1 cellular context compared by ENCODE assay signal in the genomic region with DNA sequence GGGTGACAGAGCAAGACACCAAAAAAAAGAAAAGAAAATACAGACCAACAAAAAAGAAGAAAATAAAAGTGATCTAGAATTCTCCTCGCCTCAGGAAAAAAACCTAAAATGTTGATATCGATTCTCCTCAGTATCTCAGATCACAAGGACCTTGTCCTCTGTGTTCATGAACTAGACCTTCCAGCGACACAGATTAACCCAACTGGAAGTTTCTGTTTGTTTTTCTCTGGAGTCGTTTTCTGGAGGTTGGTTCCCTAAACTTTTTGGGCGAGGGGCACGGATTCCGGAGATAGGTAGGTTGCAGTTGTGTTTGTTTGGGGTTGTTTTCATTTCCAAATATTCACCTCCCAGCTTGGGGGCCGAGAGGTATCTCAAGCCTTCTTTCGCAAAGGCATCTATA.
TF ChIP-seq lines count a peak whose summit lies in the region.

No MANE protein-coding gene starts in this region.

TF ChIP-seq in H1, 55 proteins besides CTCF, POLR2A, EP300 and RAD21:
- TF ChIP-seq TEAD4 (IDR thresholded peaks at IDR 0.05; ENCODE audit: low read depth, low read length) (no peak), RNF2 (IDR thresholded peaks at IDR 0.05; ENCODE audit: borderline replicate concordance, low read depth, low read length, missing control alignments, poor library complexity, severe bottlenecking) (no peak), PHF8 (conservative IDR thresholded peaks at IDR 0.05; ENCODE audit: low read depth, low read length) (no peak), NRF1 (IDR thresholded peaks at IDR 0.05; ENCODE audit: low read depth, low read length) (no peak), CREB1 (IDR thresholded peaks at IDR 0.05) (no peak), MAFK (IDR thresholded peaks at IDR 0.05; ENCODE audit: low read depth, low read length) (no peak), SIN3A (conservative IDR thresholded peaks at IDR 0.05 in 1 of 2, IDR thresholded peaks at IDR 0.05 in 1 of 2; ENCODE audit: low read depth in 1 of 2, low read length in 2 of 2) (no peak), CHD1 (IDR thresholded peaks at IDR 0.05; ENCODE audit: low read depth, low read length) (no peak), CBX5 (IDR thresholded peaks at IDR 0.05; ENCODE audit: low read depth, low read length) (no peak), GTF2F1 (IDR thresholded peaks at IDR 0.05; ENCODE audit: borderline replicate concordance, low read depth, low read length) (no peak), ASH2L (IDR thresholded peaks at IDR 0.05; ENCODE audit: low read length) (no peak), SRF (IDR thresholded peaks at IDR 0.05; ENCODE audit: low read depth, low read length) (no peak), SIRT6 (IDR thresholded peaks at IDR 0.05; ENCODE audit: low read length) (no peak), JUN (IDR thresholded peaks at IDR 0.05; ENCODE audit: low read depth, low read length) (no peak), CEBPB (IDR thresholded peaks at IDR 0.05; ENCODE audit: low read depth, low read length) (no peak), RBBP5 (IDR thresholded peaks at IDR 0.05; ENCODE audit: borderline replicate concordance, low read depth, low read length) (no peak), TAF1 (IDR thresholded peaks at IDR 0.05; ENCODE audit: low read depth, low read length) (no peak)
- TF ChIP-seq, protein P1, sequence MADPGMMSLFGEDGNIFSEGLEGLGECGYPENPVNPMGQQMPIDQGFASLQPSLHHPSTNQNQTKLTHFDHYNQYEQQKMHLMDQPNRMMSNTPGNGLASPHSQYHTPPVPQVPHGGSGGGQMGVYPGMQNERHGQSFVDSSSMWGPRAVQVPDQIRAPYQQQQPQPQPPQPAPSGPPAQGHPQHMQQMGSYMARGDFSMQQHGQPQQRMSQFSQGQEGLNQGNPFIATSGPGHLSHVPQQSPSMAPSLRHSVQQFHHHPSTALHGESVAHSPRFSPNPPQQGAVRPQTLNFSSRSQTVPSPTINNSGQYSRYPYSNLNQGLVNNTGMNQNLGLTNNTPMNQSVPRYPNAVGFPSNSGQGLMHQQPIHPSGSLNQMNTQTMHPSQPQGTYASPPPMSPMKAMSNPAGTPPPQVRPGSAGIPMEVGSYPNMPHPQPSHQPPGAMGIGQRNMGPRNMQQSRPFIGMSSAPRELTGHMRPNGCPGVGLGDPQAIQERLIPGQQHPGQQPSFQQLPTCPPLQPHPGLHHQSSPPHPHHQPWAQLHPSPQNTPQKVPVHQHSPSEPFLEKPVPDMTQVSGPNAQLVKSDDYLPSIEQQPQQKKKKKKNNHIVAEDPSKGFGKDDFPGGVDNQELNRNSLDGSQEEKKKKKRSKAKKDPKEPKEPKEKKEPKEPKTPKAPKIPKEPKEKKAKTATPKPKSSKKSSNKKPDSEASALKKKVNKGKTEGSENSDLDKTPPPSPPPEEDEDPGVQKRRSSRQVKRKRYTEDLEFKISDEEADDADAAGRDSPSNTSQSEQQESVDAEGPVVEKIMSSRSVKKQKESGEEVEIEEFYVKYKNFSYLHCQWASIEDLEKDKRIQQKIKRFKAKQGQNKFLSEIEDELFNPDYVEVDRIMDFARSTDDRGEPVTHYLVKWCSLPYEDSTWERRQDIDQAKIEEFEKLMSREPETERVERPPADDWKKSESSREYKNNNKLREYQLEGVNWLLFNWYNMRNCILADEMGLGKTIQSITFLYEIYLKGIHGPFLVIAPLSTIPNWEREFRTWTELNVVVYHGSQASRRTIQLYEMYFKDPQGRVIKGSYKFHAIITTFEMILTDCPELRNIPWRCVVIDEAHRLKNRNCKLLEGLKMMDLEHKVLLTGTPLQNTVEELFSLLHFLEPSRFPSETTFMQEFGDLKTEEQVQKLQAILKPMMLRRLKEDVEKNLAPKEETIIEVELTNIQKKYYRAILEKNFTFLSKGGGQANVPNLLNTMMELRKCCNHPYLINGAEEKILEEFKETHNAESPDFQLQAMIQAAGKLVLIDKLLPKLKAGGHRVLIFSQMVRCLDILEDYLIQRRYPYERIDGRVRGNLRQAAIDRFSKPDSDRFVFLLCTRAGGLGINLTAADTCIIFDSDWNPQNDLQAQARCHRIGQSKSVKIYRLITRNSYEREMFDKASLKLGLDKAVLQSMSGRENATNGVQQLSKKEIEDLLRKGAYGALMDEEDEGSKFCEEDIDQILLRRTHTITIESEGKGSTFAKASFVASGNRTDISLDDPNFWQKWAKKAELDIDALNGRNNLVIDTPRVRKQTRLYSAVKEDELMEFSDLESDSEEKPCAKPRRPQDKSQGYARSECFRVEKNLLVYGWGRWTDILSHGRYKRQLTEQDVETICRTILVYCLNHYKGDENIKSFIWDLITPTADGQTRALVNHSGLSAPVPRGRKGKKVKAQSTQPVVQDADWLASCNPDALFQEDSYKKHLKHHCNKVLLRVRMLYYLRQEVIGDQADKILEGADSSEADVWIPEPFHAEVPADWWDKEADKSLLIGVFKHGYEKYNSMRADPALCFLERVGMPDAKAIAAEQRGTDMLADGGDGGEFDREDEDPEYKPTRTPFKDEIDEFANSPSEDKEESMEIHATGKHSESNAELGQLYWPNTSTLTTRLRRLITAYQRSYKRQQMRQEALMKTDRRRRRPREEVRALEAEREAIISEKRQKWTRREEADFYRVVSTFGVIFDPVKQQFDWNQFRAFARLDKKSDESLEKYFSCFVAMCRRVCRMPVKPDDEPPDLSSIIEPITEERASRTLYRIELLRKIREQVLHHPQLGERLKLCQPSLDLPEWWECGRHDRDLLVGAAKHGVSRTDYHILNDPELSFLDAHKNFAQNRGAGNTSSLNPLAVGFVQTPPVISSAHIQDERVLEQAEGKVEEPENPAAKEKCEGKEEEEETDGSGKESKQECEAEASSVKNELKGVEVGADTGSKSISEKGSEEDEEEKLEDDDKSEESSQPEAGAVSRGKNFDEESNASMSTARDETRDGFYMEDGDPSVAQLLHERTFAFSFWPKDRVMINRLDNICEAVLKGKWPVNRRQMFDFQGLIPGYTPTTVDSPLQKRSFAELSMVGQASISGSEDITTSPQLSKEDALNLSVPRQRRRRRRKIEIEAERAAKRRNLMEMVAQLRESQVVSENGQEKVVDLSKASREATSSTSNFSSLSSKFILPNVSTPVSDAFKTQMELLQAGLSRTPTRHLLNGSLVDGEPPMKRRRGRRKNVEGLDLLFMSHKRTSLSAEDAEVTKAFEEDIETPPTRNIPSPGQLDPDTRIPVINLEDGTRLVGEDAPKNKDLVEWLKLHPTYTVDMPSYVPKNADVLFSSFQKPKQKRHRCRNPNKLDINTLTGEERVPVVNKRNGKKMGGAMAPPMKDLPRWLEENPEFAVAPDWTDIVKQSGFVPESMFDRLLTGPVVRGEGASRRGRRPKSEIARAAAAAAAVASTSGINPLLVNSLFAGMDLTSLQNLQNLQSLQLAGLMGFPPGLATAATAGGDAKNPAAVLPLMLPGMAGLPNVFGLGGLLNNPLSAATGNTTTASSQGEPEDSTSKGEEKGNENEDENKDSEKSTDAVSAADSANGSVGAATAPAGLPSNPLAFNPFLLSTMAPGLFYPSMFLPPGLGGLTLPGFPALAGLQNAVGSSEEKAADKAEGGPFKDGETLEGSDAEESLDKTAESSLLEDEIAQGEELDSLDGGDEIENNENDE (IDR thresholded peaks at IDR 0.05; ENCODE audit: insufficient replicate concordance, low read length) = no peak
- TF ChIP-seq, protein P2, sequence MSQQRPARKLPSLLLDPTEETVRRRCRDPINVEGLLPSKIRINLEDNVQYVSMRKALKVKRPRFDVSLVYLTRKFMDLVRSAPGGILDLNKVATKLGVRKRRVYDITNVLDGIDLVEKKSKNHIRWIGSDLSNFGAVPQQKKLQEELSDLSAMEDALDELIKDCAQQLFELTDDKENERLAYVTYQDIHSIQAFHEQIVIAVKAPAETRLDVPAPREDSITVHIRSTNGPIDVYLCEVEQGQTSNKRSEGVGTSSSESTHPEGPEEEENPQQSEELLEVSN (IDR thresholded peaks at IDR 0.05) = no peak
